ENCODE assay signal across 21 cellular contexts in genomic region chr2:128668946-128669345, GRCh38.
"Had no signal": no experiment of that assay in that cellular context is flagged by ENCODE, and none has a peak within 500 bp of the region (broad histone marks: within the 10 kb centered on the region; RNA-seq: fewer than 3 reads in every experiment).

No MANE protein-coding gene starts in this region.

- FAIRE-seq: endothelial cell of umbilical vein had no signal

- H3K27ac Mint-ChIP-seq: dendritic cell treated with granulocyte-macrophage colony-stimulating factor and Interleukin-4, amounts not matched to agents 40 ng/mL and 50 ng/mL, for 4 days; memory B cell; nephron progenitor cell; stimulated activated effector memory CD8-positive, alpha-beta T cell treated with anti-CD3 and anti-CD28 coated beads, Interleukin-12 subunit alpha, Interleukin-12 subunit beta, amount 100 ng/mL, for 72 hours had no signal

- H3K4me3 Mint-ChIP-seq: dendritic cell treated with granulocyte-macrophage colony-stimulating factor and Interleukin-4, amounts not matched to agents 40 ng/mL and 50 ng/mL, for 4 days; memory B cell; naive B cell; nephron progenitor cell; stimulated activated effector memory CD8-positive, alpha-beta T cell treated with anti-CD3 and anti-CD28 coated beads, Interleukin-12 subunit alpha, Interleukin-12 subunit beta, amount 100 ng/mL, for 72 hours had no signal

- H3K27ac ChIP-seq: hepatocyte, neutrophil, psoas muscle, right lobe of liver, suprapubic skin, tibial artery, upper lobe of left lung, uterus had no signal

- H3K9me3 Mint-ChIP-seq: dendritic cell treated with granulocyte-macrophage colony-stimulating factor and Interleukin-4, amounts not matched to agents 40 ng/mL and 50 ng/mL, for 4 days; stimulated activated effector memory CD8-positive, alpha-beta T cell treated with anti-CD3 and anti-CD28 coated beads, Interleukin-12 subunit alpha, Interleukin-12 subunit beta, amount 100 ng/mL, for 72 hours had no signal

- ATAC-seq: left colon; psoas muscle; right lobe of liver; stimulated activated effector memory CD8-positive, alpha-beta T cell treated with anti-CD3 and anti-CD28 coated beads, Interleukin-12 subunit alpha, Interleukin-12 subunit beta, amount 100 ng/mL, for 72 hours; stimulated activated naive CD8-positive, alpha-beta T cell treated with anti-CD3 and anti-CD28 coated beads, Interleukin-15, Interleukin-2, amounts not matched to agents 100 U/mL and 50 U/mL, for 24 hours had no signal

- H3K9me3 ChIP-seq: neutrophil, psoas muscle, right lobe of liver, suprapubic skin, tibial artery, upper lobe of left lung, uterus had no signal

- H3K4me1 Mint-ChIP-seq: memory B cell; stimulated activated effector memory CD8-positive, alpha-beta T cell treated with anti-CD3 and anti-CD28 coated beads, Interleukin-12 subunit alpha, Interleukin-12 subunit beta, amount 100 ng/mL, for 72 hours had no signal

- H3K4me3 ChIP-seq: hepatocyte, psoas muscle, right lobe of liver, suprapubic skin, tibial artery, upper lobe of left lung, uterus had no signal

- H3K4me1 ChIP-seq: psoas muscle, right lobe of liver, suprapubic skin, upper lobe of left lung, uterus had no signal

- H2AFZ ChIP-seq: hepatocyte had no signal

- DNase-seq: erythroblast; foreskin melanocyte; left colon; naive B cell; nephron progenitor cell; psoas muscle; retina; right lobe of liver; stimulated activated CD4-positive, alpha-beta T cell treated with anti-CD3 and anti-CD28 coated beads, Interleukin-4, amount 100 ng/mL, for 1 hour; stimulated activated CD8-positive, alpha-beta memory T cell treated with anti-CD3 and anti-CD28 coated beads, Interleukin-4, amount 100 ng/mL, for 48 hours; stimulated activated naive CD8-positive, alpha-beta T cell treated with anti-CD3 and anti-CD28 coated beads, Interleukin-15, Interleukin-2, amounts not matched to agents 100 U/mL and 50 U/mL, for 24 hours; tibial artery; upper lobe of left lung; uterus had no signal

- H3K36me3 Mint-ChIP-seq: memory B cell; stimulated activated effector memory CD8-positive, alpha-beta T cell treated with anti-CD3 and anti-CD28 coated beads, Interleukin-12 subunit alpha, Interleukin-12 subunit beta, amount 100 ng/mL, for 72 hours had no signal

- H3K36me3 ChIP-seq: neutrophil, right lobe of liver, suprapubic skin, tibial artery, upper lobe of left lung, uterus had no signal

- H3K4me2 ChIP-seq: hepatocyte had no signal

- H3K27me3 ChIP-seq: hepatocyte, neutrophil, right lobe of liver, tibial artery, upper lobe of left lung, uterus had no signal

- H3K79me2 ChIP-seq: hepatocyte had no signal
